ENCODE assay signal across 1 cellular context in genomic region chr2:171436307-171436706, GRCh38.
A peak's percentile ranks its signal among the peaks of the same experiment; 100 is the strongest.
TF ChIP-seq lines count a peak whose summit lies in the region.

No MANE protein-coding gene starts in this region.

TF ChIP-seq in SK-N-SH, 30 proteins besides CTCF, POLR2A, EP300 and RAD21 (continued from another document):
- TF ChIP-seq PBX3 (IDR thresholded peaks at IDR 0.05) (peak; percentile 32), RXRA (IDR thresholded peaks at IDR 0.05; ENCODE audit: borderline replicate concordance, low read depth) (no peak), FOSL2 (IDR thresholded peaks at IDR 0.05; ENCODE audit: borderline replicate concordance, low read depth) (peak; percentile 73; the same call in 1 of the 2 replicates), TCF12 (IDR thresholded peaks at IDR 0.05) (peak; percentile 27; the same call in 1 of the 2 replicates), TEAD4 (IDR thresholded peaks at IDR 0.05; ENCODE audit: borderline replicate concordance, insufficient read depth) (0 out of 2 replicates have a peak, but pooled peaks have one; percentile 14), MEF2A (IDR thresholded peaks at IDR 0.05; ENCODE audit: borderline replicate concordance, low read depth) (no peak), FOXM1 (IDR thresholded peaks at IDR 0.05; ENCODE audit: low read depth) (no peak)
